Comparison of ENCODE assay signal across 8 cellular contexts in the genomic region with DNA sequence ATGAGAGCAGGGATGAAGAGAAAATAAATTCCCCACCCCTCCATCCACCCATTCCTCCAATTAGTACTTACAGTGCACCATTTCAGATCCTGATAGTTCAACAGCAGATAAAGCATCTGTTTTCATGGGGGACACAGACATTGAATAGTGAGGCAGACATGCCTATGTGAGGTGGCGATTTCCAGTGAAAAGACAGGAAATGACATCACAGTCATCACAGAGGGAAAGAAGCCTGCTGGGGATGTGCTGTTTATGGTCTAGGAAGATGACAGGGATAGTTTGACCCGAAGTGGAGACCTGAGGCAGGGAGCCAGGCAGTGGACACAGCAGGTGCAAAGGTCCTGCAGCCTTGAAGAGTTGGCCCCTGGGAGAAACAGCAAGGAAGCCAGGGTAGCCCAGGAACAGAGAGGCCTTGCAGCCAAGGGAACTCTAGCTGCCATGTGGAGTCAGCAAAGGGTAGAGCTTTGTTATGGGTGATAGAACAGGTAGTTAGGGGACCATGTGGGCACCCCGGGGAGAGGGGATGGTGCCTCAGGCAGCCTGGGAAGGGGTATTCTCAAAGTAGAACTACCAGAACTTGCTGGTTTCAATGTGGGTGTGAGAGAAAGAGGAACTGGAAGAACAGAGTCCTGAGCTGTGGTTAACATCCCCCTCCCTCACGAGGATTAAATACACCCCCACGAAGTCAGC.
DNase-seq lines count a peak whose midpoint lies in the region; ATAC-seq and TF ChIP-seq lines count a peak whose summit lies in the region.

No MANE protein-coding gene starts in this region.

- intact Hi-C loops in uterus (cut with DNase I; ENCODE audit: low total_unique reads) = no loop called here

- no peaks in the 10 kb centered on the region for H3K27me3 Mint-ChIP-seq in activated CD8-positive, alpha-beta memory T cell treated with anti-CD3 and anti-CD28 coated beads, Interleukin-2, amount 10 ng/mL, durations not matched to agents 7 days and 5 days

- no peaks in the 10 kb centered on the region for H3K9me3 ChIP-seq in HEK293 (ENCODE audit: control insufficient read depth, insufficient read depth, low read depth, low read length)
- no peaks in the 10 kb centered on the region for H3K9me3 ChIP-seq in Karpas-422 (ENCODE audit: low read length)
- no peaks in the 10 kb centered on the region for H3K9me3 ChIP-seq in uterus

- H3K27ac ChIP-seq in HEK293 (ENCODE audit: extremely low read depth, low read depth, low read length) (no peak overlapping the region), Karpas-422 (ENCODE audit: low read length) (no peak overlapping the region), uterus (no peak overlapping the region)

- H3K27ac Mint-ChIP-seq in activated CD8-positive, alpha-beta memory T cell treated with anti-CD3 and anti-CD28 coated beads, Interleukin-2, amount 10 ng/mL, durations not matched to agents 7 days and 5 days = peak overlapping the region; percentile 53

- H3K27me3 ChIP-seq in Karpas-422 (ENCODE audit: low read length) = no peaks in the 10 kb centered on the region
- H3K27me3 ChIP-seq in uterus = no peaks in the 10 kb centered on the region

- H4K20me1 ChIP-seq in Karpas-422 (ENCODE audit: insufficient read depth, low read depth, low read length) = peaks cover 17% of the 10 kb centered on the region

- H3K79me2 ChIP-seq in Karpas-422 (ENCODE audit: low read length) = no peaks in the 10 kb centered on the region

- no peaks in the 10 kb centered on the region for H3K9me2 ChIP-seq in Karpas-422 (replicated peaks; ENCODE audit: insufficient read depth, low read length)

- H3K36me3 Mint-ChIP-seq in activated CD8-positive, alpha-beta memory T cell treated with anti-CD3 and anti-CD28 coated beads, Interleukin-2, amount 10 ng/mL, durations not matched to agents 7 days and 5 days = peaks cover 9% of the 10 kb centered on the region

- CTCF ChIA-PET in activated CD8-positive, alpha-beta memory T cell treated with anti-CD3 and anti-CD28 coated beads, Interleukin-2, amount 10 ng/mL, durations not matched to agents 7 days and 5 days (lab: Charles Lee) = interaction anchor here (0.9 to 2.0 kb wide), 2 partner anchors 13 to 27 kb away, joined by 3 to 7 read pairs; no protein-coding TSS in a partner anchor
- CTCF ChIA-PET in HEK293 (lab: Yijun Ruan, JAX) = interaction anchor here (1.1 kb wide), 1 partner anchor 27 kb away, joined by 4 read pairs; no protein-coding TSS in a partner anchor

- TF ChIP-seq CTCF in HEK293 (tag by site-specific recombination; IDR thresholded peaks at IDR 0.05) (no peak), uterus (IDR thresholded peaks at IDR 0.05) (no peak)

- H3K4me3 Mint-ChIP-seq in activated CD8-positive, alpha-beta memory T cell treated with anti-CD3 and anti-CD28 coated beads, Interleukin-2, amount 10 ng/mL, durations not matched to agents 7 days and 5 days = no peak overlapping the region

- no peaks in the 10 kb centered on the region for H3K9me3 Mint-ChIP-seq in activated CD8-positive, alpha-beta memory T cell treated with anti-CD3 and anti-CD28 coated beads, Interleukin-2, amount 10 ng/mL, durations not matched to agents 7 days and 5 days (ENCODE audit: low read depth)

- H3K36me3 ChIP-seq in HEK293 (ENCODE audit: control insufficient read depth in 2 of 2, insufficient read depth in 1 of 2, low read length in 2 of 2) (no peaks in the 10 kb centered on the region), Karpas-422 (ENCODE audit: insufficient read depth, low read length) (no peaks in the 10 kb centered on the region), uterus (no peaks in the 10 kb centered on the region)

- no peak for DNase-seq in activated CD8-positive, alpha-beta memory T cell treated with anti-CD3 and anti-CD28 coated beads, Interleukin-2, amount 10 ng/mL, durations not matched to agents 7 days and 5 days
- DNase-seq in activated CD8-positive, alpha-beta memory T cell treated with anti-CD3 and anti-CD28 coated beads for 24 hours = no peak
- DNase-seq in Karpas-422 (peak; percentile 65), pons (ENCODE audit: low spot score) (peak; percentile 48), uterus (no peak), NCI-H524 (lab: John Stamatoyannopoulos, UW) (no peak)
- DNase-seq in activated CD4-positive, CD25-positive, alpha-beta regulatory T cell treated with anti-CD3 and anti-CD28 coated beads, Interleukin-2, amount 50 U/mL, for 72 hours = no peak

- ATAC-seq in activated CD8-positive, alpha-beta memory T cell treated with anti-CD3 and anti-CD28 coated beads, Interleukin-2, amount 10 ng/mL, durations not matched to agents 7 days and 5 days = no peak

- H3K4me3 ChIP-seq in HEK293 (ENCODE audit: low read depth, low read length) (no peak overlapping the region), Karpas-422 (ENCODE audit: low read length) (no peak overlapping the region), uterus (no peak overlapping the region)

- peaks cover 80% of the 10 kb centered on the region for H3K4me1 Mint-ChIP-seq in activated CD8-positive, alpha-beta memory T cell treated with anti-CD3 and anti-CD28 coated beads, Interleukin-2, amount 10 ng/mL, durations not matched to agents 7 days and 5 days

- POLR2A ChIA-PET in HEK293 (lab: Yijun Ruan, JAX) = no interaction called here

- no peak overlapping the region for H3K9ac ChIP-seq in Karpas-422 (ENCODE audit: low read length)

- TF ChIP-seq POLR2A in uterus (IDR thresholded peaks at IDR 0.05) = no peak

- H3K4me1 ChIP-seq in HEK293 (ENCODE audit: control insufficient read depth, insufficient read depth, low read length) (no peaks in the 10 kb centered on the region), Karpas-422 (ENCODE audit: low read length) (peaks cover 30% of the 10 kb centered on the region), uterus (no peaks in the 10 kb centered on the region)

- no peak overlapping the region for H2AFZ ChIP-seq in Karpas-422 (ENCODE audit: low read length)

- peak overlapping the region; percentile 47 for H3K4me2 ChIP-seq in Karpas-422 (ENCODE audit: low read depth, low read length, poor library complexity, severe bottlenecking)

TF ChIP-seq in HEK293, 187 proteins besides CTCF, POLR2A, EP300 and RAD21:
- TF ChIP-seq ZFHX2 (tag by site-specific recombination; conservative IDR thresholded peaks at IDR 0.05) = 0 out of 2 replicates have a peak, but pooled peaks have one; percentile 42
- TF ChIP-seq REPIN1 (tag by site-specific recombination; IDR thresholded peaks at IDR 0.05; ENCODE audit: low read depth) = no peak
- no peak for TF ChIP-seq ZNF530 (tag by site-specific recombination; IDR thresholded peaks at IDR 0.05; ENCODE audit: low read depth)
- TF ChIP-seq, protein P1, sequence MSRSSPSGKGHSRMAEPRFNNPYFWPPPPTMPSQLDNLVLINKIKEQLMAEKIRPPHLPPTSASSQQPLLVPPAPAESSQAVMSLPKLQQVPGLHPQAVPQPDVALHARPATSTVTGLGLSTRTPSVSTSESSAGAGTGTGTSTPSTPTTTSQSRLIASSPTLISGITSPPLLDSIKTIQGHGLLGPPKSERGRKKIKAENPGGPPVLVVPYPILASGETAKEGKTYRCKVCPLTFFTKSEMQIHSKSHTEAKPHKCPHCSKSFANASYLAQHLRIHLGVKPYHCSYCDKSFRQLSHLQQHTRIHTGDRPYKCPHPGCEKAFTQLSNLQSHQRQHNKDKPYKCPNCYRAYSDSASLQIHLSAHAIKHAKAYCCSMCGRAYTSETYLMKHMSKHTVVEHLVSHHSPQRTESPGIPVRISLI (tag by site-specific recombination; IDR thresholded peaks at IDR 0.05) = no peak
- 0 out of 2 replicates have a peak, but pooled peaks have one; percentile 26 for TF ChIP-seq ZNF623 (tag by site-specific recombination; IDR thresholded peaks at IDR 0.05)
- TF ChIP-seq EGR2 (tag by site-specific recombination; IDR thresholded peaks at IDR 0.05; ENCODE audit: low read depth) = peak; percentile 76; the same call in 1 of the 2 replicates
- TF ChIP-seq ZIC2 (tag by site-specific recombination; IDR thresholded peaks at IDR 0.05) = peak; percentile 69
- no peak for TF ChIP-seq ZNF791 (tag by site-specific recombination; IDR thresholded peaks at IDR 0.05)

Comparison
In these comparisons a context has a peak if more than half of its experiments do, and no peak if none do; other contexts are left out.
1. DNase-seq: peak in Karpas-422 (single experiment) and pons (single experiment); none in activated CD8-positive, alpha-beta memory T cell treated with anti-CD3 and anti-CD28 coated beads, Interleukin-2, amount 10 ng/mL, durations not matched to agents 7 days and 5 days (single experiment), activated CD8-positive, alpha-beta memory T cell treated with anti-CD3 and anti-CD28 coated beads for 24 hours (single experiment), uterus (0 of 2), activated CD4-positive, CD25-positive, alpha-beta regulatory T cell treated with anti-CD3 and anti-CD28 coated beads, Interleukin-2, amount 50 U/mL, for 72 hours (single experiment) and NCI-H524 (0 of 2).